12 cellular contexts compared by ENCODE assay signal in genomic region chr1:79716481-79716880, GRCh38.
DNase-seq lines count a peak whose midpoint lies in the region; ATAC-seq and TF ChIP-seq lines count a peak whose summit lies in the region.
"Had no signal": no experiment of that assay in that cellular context is flagged by ENCODE, and none has a peak within 500 bp of the region (broad histone marks: within the 10 kb centered on the region; RNA-seq: fewer than 3 reads in every experiment).

No MANE protein-coding gene starts in this region.

- H3K4me3 Mint-ChIP-seq in T-helper 17 cell: no peak overlapping the region

- H3K36me3 Mint-ChIP-seq in T-helper 17 cell (ENCODE audit: low read depth): no peaks in the 10 kb centered on the region

- H3K27me3 Mint-ChIP-seq in T-helper 17 cell: no peaks in the 10 kb centered on the region

- no peaks in the 10 kb centered on the region for H3K36me3 ChIP-seq in adipocyte (ENCODE audit: control insufficient read depth, insufficient read depth, low read length, severe bottlenecking)
- H3K36me3 ChIP-seq: thoracic aorta had no signal

- H3K27me3 ChIP-seq in adipocyte (replicated peaks; ENCODE audit: control insufficient read depth, insufficient read depth, low read length): no peaks in the 10 kb centered on the region

- no peak for TF ChIP-seq CTCF in HFF-Myc (IDR thresholded peaks at IDR 0.05; ENCODE audit: low read depth, low read length, missing control alignments)
- TF ChIP-seq CTCF in foreskin fibroblast (IDR thresholded peaks at IDR 0.05; ENCODE audit: low read depth, low read length): no peak

- no peaks in the 10 kb centered on the region for H3K9me3 ChIP-seq in adipocyte (ENCODE audit: control insufficient read depth, low read length)
- no peaks in the 10 kb centered on the region for H3K9me3 ChIP-seq in T-helper 17 cell (ENCODE audit: control insufficient read depth, low read length, poor library complexity, severe bottlenecking)

- no peak overlapping the region for H3K4me3 ChIP-seq in HFF-Myc (replicated peaks; ENCODE audit: low read depth, low read length)
- H3K4me3 ChIP-seq in adipocyte (ENCODE audit: low read length): no peak overlapping the region
- H3K4me3 ChIP-seq in foreskin fibroblast (ENCODE audit: low read depth in 1 of 2, low read length in 2 of 2): no peak overlapping the region
- no peak overlapping the region for H3K4me3 ChIP-seq in skeletal muscle cell (ENCODE audit: low read depth, low read length)
- H3K4me3 ChIP-seq: thoracic aorta had no signal

- H3K9ac ChIP-seq in adipocyte (ENCODE audit: low read length): no peak overlapping the region
- H3K9ac ChIP-seq: KMS-11 had no signal

- no peak overlapping the region for H3K27ac Mint-ChIP-seq in T-helper 17 cell

- ATAC-seq in T-helper 17 cell: no peak
- ATAC-seq in GM21423 (IDR thresholded peaks at IDR 0.05; ENCODE audit: unreplicated experiment): no peak

- peaks cover 2% of the 10 kb centered on the region for H3K4me1 ChIP-seq in adipocyte (ENCODE audit: control insufficient read depth, insufficient read depth, low read length)

- DNase-seq in HFF-Myc (ENCODE audit: extremely low read depth, low read depth): peak; percentile 39
- peak; percentile 67 for DNase-seq in adipocyte (ENCODE audit: low read depth)
- DNase-seq in foreskin fibroblast: peak; percentile 45 to 57
- peak; percentile 81 for DNase-seq in skeletal muscle cell (ENCODE audit: low read depth)
- no peak for DNase-seq in T-helper 17 cell
- DNase-seq in activated CD4-positive, alpha-beta T cell treated with anti-CD3 and anti-CD28 coated beads for 1 hour: no peak
- DNase-seq in germinal center (ENCODE audit: low spot score): no peak
- DNase-seq: effector CD4-positive, alpha-beta T cell; NCI-H2171 had no signal

- no peaks in the 10 kb centered on the region for H3K4me1 Mint-ChIP-seq in T-helper 17 cell

Comparison
In these comparisons a context has a peak if more than half of its experiments do, and no peak if none do; other contexts are left out.
1. DNase-seq: peak in HFF-Myc (single experiment), adipocyte (single experiment), foreskin fibroblast (2 of 2) and skeletal muscle cell (single experiment); none in T-helper 17 cell (0 of 3), activated CD4-positive, alpha-beta T cell treated with anti-CD3 and anti-CD28 coated beads for 1 hour (single experiment) and germinal center (single experiment).